Comparison of ENCODE assay signal across 1 cellular context in the genomic region with DNA sequence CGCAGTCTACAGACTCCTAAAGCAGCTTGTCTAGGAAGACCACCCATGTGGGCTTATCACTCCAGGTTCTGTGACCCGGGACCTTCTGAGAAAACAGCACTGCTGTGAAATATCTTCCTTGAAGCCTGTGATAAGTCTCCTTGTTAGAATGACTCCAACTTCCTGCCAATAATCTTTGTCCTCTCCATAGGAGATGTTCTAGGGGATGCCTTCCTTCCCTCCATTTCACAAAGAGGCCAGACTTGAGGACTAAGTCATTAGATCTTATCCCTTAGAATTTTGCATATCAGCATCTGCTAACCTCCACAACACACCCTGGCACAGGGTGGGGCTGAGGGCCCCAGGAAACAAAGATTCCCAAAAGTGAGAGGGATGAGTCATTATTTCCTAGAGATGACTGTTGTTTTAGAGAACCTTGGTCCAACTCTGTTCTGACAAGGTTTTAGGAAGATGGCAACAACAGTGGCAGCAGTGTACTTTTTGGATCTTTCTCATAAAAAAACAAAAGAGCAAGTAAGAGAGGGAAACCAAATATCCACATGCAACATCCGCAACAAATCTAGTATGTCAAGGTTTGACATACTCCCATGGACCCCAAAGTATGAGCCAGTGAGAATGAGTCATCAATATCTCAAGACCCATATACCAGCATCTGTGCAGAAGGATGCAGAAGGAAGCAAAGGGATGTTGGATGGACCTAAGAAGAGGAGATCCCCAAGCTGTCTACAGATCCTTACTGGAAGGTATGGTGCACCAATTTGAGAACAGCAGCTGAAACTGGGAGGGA.
TF ChIP-seq lines count a peak whose summit lies in the region.

No MANE protein-coding gene starts in this region.

TF ChIP-seq in GM23338, 12 proteins besides CTCF, POLR2A, EP300 and RAD21:
- TF ChIP-seq, protein P1, sequence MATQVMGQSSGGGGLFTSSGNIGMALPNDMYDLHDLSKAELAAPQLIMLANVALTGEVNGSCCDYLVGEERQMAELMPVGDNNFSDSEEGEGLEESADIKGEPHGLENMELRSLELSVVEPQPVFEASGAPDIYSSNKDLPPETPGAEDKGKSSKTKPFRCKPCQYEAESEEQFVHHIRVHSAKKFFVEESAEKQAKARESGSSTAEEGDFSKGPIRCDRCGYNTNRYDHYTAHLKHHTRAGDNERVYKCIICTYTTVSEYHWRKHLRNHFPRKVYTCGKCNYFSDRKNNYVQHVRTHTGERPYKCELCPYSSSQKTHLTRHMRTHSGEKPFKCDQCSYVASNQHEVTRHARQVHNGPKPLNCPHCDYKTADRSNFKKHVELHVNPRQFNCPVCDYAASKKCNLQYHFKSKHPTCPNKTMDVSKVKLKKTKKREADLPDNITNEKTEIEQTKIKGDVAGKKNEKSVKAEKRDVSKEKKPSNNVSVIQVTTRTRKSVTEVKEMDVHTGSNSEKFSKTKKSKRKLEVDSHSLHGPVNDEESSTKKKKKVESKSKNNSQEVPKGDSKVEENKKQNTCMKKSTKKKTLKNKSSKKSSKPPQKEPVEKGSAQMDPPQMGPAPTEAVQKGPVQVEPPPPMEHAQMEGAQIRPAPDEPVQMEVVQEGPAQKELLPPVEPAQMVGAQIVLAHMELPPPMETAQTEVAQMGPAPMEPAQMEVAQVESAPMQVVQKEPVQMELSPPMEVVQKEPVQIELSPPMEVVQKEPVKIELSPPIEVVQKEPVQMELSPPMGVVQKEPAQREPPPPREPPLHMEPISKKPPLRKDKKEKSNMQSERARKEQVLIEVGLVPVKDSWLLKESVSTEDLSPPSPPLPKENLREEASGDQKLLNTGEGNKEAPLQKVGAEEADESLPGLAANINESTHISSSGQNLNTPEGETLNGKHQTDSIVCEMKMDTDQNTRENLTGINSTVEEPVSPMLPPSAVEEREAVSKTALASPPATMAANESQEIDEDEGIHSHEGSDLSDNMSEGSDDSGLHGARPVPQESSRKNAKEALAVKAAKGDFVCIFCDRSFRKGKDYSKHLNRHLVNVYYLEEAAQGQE (IDR thresholded peaks at IDR 0.05; ENCODE audit: unreplicated experiment) = no peak
- TF ChIP-seq STAT1 (IDR thresholded peaks at IDR 0.05; ENCODE audit: unreplicated experiment) = no peak
- TF ChIP-seq POLR2AphosphoS5 (IDR thresholded peaks at IDR 0.05; ENCODE audit: low read depth) = no peak
- TF ChIP-seq, protein P2, sequence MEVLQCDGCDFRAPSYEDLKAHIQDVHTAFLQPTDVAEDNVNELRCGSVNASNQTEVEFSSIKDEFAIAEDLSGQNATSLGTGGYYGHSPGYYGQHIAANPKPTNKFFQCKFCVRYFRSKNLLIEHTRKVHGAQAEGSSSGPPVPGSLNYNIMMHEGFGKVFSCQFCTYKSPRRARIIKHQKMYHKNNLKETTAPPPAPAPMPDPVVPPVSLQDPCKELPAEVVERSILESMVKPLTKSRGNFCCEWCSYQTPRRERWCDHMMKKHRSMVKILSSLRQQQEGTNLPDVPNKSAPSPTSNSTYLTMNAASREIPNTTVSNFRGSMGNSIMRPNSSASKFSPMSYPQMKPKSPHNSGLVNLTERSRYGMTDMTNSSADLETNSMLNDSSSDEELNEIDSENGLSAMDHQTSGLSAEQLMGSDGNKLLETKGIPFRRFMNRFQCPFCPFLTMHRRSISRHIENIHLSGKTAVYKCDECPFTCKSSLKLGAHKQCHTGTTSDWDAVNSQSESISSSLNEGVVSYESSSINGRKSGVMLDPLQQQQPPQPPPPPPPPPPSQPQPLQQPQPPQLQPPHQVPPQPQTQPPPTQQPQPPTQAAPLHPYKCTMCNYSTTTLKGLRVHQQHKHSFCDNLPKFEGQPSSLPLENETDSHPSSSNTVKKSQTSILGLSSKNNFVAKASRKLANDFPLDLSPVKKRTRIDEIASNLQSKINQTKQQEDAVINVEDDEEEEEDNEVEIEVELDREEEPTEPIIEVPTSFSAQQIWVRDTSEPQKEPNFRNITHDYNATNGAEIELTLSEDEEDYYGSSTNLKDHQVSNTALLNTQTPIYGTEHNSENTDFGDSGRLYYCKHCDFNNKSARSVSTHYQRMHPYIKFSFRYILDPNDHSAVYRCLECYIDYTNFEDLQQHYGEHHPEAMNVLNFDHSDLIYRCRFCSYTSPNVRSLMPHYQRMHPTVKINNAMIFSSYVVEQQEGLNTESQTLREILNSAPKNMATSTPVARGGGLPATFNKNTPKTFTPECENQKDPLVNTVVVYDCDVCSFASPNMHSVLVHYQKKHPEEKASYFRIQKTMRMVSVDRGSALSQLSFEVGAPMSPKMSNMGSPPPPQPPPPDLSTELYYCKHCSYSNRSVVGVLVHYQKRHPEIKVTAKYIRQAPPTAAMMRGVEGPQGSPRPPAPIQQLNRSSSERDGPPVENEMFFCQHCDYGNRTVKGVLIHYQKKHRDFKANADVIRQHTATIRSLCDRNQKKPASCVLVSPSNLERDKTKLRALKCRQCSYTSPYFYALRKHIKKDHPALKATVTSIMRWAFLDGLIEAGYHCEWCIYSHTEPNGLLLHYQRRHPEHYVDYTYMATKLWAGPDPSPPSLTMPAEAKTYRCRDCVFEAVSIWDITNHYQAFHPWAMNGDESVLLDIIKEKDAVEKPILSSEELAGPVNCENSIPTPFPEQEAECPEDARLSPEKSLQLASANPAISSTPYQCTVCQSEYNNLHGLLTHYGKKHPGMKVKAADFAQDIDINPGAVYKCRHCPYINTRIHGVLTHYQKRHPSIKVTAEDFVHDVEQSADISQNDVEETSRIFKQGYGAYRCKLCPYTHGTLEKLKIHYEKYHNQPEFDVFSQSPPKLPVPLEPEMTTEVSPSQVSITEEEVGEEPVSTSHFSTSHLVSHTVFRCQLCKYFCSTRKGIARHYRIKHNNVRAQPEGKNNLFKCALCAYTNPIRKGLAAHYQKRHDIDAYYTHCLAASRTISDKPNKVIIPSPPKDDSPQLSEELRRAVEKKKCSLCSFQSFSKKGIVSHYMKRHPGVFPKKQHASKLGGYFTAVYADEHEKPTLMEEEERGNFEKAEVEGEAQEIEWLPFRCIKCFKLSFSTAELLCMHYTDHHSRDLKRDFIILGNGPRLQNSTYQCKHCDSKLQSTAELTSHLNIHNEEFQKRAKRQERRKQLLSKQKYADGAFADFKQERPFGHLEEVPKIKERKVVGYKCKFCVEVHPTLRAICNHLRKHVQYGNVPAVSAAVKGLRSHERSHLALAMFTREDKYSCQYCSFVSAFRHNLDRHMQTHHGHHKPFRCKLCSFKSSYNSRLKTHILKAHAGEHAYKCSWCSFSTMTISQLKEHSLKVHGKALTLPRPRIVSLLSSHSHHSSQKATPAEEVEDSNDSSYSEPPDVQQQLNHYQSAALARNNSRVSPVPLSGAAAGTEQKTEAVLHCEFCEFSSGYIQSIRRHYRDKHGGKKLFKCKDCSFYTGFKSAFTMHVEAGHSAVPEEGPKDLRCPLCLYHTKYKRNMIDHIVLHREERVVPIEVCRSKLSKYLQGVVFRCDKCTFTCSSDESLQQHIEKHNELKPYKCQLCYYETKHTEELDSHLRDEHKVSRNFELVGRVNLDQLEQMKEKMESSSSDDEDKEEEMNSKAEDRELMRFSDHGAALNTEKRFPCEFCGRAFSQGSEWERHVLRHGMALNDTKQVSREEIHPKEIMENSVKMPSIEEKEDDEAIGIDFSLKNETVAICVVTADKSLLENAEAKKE (CRISPR knock-in tag; IDR thresholded peaks at IDR 0.05) = no peak
- no peak for TF ChIP-seq JUNB (IDR thresholded peaks at IDR 0.05; ENCODE audit: unreplicated experiment)
- TF ChIP-seq NANOG (IDR thresholded peaks at IDR 0.05; ENCODE audit: borderline replicate concordance) = no peak
- no peak for TF ChIP-seq ZNF114 (CRISPR knock-in tag; IDR thresholded peaks at IDR 0.05)
- TF ChIP-seq EZH2 (IDR thresholded peaks at IDR 0.05; ENCODE audit: low read depth, unreplicated experiment) = no peak
- no peak for TF ChIP-seq ZNF331 (CRISPR knock-in tag; IDR thresholded peaks at IDR 0.05; ENCODE audit: low read depth)
- TF ChIP-seq EZH2phosphoT487 (IDR thresholded peaks at IDR 0.05; ENCODE audit: unreplicated experiment) = no peak
- no peak for TF ChIP-seq ETS1 (IDR thresholded peaks at IDR 0.05)
- TF ChIP-seq CREB1 (CRISPR knock-in tag; IDR thresholded peaks at IDR 0.05; ENCODE audit: low read depth) = no peak
